In the genomic region with DNA sequence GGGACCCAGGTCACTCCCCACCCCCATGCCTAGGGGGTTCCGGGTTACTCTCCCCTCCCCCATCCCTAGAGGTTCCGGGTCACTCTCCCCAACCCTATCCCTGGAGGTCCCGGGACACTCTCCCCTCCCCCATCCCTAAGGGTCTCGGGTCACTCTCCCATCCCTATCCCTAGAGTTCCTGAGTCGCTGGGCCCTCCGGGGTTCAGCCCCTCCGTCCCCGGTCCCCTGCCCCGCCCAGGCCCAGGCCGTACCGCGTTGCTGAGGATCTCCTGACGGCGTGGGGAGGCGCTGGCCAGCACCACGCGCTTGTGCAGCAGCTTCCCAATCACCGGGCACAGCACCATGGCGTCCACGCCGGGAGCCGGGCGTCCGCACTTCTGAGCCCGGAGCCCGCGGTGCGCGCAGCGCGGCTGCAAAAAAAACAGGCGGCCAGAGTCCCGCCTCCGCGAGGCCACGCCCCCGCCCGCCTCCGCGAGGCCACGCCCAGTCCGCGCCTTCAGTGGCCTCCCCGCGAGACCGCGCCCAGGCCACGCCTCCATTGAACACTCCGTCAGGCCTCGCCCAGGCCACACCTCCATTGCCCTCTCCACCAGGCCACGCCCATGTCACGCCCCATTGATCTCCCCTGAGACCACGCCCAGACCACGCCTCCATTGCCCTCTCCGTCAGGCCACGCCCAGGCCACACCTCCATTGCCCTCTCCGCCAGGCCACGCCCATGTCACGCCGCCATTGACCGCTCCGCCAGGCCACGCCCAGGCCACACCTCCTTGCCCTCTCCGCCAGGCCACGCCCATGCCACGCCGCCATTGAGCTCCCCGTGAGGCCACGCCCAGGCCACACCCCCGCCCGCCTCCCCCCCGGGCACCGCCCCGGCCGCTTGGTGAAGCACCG, we compare ENCODE assay signal across 8 cellular contexts. TPM values are rescaled to one million over a fixed set of nuclear protein-coding genes. Genes with fewer than 3 reads are reported as not detected.
DNase-seq lines count a peak whose midpoint lies in the region; FAIRE-seq and TF ChIP-seq lines count a peak whose summit lies in the region.

A gene with protein sequence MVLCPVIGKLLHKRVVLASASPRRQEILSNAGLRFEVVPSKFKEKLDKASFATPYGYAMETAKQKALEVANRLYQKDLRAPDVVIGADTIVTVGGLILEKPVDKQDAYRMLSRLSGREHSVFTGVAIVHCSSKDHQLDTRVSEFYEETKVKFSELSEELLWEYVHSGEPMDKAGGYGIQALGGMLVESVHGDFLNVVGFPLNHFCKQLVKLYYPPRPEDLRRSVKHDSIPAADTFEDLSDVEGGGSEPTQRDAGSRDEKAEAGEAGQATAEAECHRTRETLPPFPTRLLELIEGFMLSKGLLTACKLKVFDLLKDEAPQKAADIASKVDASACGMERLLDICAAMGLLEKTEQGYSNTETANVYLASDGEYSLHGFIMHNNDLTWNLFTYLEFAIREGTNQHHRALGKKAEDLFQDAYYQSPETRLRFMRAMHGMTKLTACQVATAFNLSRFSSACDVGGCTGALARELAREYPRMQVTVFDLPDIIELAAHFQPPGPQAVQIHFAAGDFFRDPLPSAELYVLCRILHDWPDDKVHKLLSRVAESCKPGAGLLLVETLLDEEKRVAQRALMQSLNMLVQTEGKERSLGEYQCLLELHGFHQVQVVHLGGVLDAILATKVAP (minus strand): TSS at position 413 of the 893 bp plus-strand sequence. CDS start 69 bp downstream, at position 344.

- DNase-seq in GM20000 (ENCODE audit: low spot score) (peak; percentile 99), HTR-8/SVneo (ENCODE audit: insufficient read length, low spot score) (peak; percentile 88), epidermal melanocyte (ENCODE audit: insufficient read length, low spot score) (peak; percentile 87), T1000 (lab: John Stamatoyannopoulos, UW) (no peak)
- DNase-seq in stimulated activated CD8-positive, alpha-beta memory T cell treated with anti-CD3 and anti-CD28 coated beads, Interleukin-7, amount 100 ng/mL, for 24 hours (ENCODE audit: low read depth), result peak; percentile 100

- POLR2A ChIA-PET in activated CD8-positive, alpha-beta memory T cell treated with anti-CD3 and anti-CD28 coated beads for 36 hours (lab: Charles Lee), result no interaction called here

- H3K9ac ChIP-seq in BLaER1 (peak within 1 kb of the TSS; percentile 90), mucosa of stomach (ENCODE audit: low read length) (peak within 1 kb of the TSS; percentile 88)

- H4K20me1 ChIP-seq in BLaER1, result peaks cover 6% of the 10 kb centered on the region; the same call in 1 of the 2 replicates

- peak within 1 kb of the TSS; percentile 83 for H3K4me2 ChIP-seq in BLaER1

- peaks cover 41% of the 10 kb centered on the region for H3K4me1 ChIP-seq in BLaER1
- H3K4me1 ChIP-seq in mucosa of stomach (ENCODE audit: control insufficient read depth, insufficient read depth, low read length), result peaks cover 11% of the 10 kb centered on the region

- TF ChIP-seq CTCF in GM20000 (IDR thresholded peaks at IDR 0.05; ENCODE audit: extremely low read depth, missing control alignments), result no peak

- peak; percentile 100 for FAIRE-seq in HTR-8/SVneo (lab: Jason Lieb, UNC)

- peaks cover 19% of the 10 kb centered on the region for H3K36me3 ChIP-seq in BLaER1
- no peaks in the 10 kb centered on the region for H3K36me3 ChIP-seq in mucosa of stomach (ENCODE audit: control insufficient read depth, insufficient read depth, low read length)

- H3K9me3 ChIP-seq in BLaER1, result peaks cover 25% of the 10 kb centered on the region
- H3K9me3 ChIP-seq in mucosa of stomach (ENCODE audit: control insufficient read depth, low read length), result no peaks in the 10 kb centered on the region

- H3K27me3 ChIP-seq in BLaER1 (no peaks in the 10 kb centered on the region), mucosa of stomach (ENCODE audit: control insufficient read depth, insufficient read depth, low read length) (no peaks in the 10 kb centered on the region)

- H3K4me3 ChIP-seq in BLaER1 (peak within 1 kb of the TSS; percentile 93), mucosa of stomach (ENCODE audit: low read length) (peak within 1 kb of the TSS; percentile 51)

- CTCF ChIA-PET in activated CD8-positive, alpha-beta memory T cell treated with anti-CD3 and anti-CD28 coated beads for 36 hours (lab: Charles Lee), result no interaction called here

- peak within 1 kb of the TSS; percentile 90 for H3K27ac ChIP-seq in BLaER1

RNA-seq across cellular contexts. Expression of the gene that starts here (rescaled TPM):
- 10 to 100 TPM; 27.1 to 29.6 TPM for total RNA-seq in activated CD8-positive, alpha-beta memory T cell treated with anti-CD3 and anti-CD28 coated beads for 36 hours
